In the genomic region with DNA sequence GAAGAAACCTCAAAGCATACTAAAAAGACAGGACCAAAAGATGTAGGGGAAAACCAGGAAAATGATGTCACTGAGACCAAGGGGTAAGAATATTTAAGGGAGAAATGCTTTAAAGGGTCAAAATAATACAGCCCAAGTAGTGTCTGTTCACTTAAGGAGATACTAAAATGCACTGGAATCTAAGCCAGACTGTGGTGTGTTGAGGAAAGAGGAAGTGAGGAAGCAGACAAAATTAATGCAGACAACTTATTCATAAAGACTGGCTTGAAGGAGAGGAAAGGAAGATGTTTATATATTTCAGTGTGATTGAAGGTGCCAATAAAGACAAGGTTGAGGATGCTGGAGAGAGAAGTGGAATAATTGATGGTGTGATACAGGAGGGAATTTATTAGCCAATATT, we compare ENCODE assay signal across 1 cellular context.
TF ChIP-seq lines count a peak whose summit lies in the region.

No MANE protein-coding gene starts in this region.

TF ChIP-seq in SK-N-SH, 30 proteins besides CTCF, POLR2A, EP300 and RAD21 (continued from another document):
- no peak for TF ChIP-seq REST (IDR thresholded peaks at IDR 0.05; ENCODE audit: low read depth, low read length)
- no peak for TF ChIP-seq NRF1 (IDR thresholded peaks at IDR 0.05; ENCODE audit: low read depth, low read length)
- TF ChIP-seq TAF1 (IDR thresholded peaks at IDR 0.05; ENCODE audit: borderline replicate concordance, low read depth, low read length): no peak
- TF ChIP-seq EZH2phosphoT487 (IDR thresholded peaks at IDR 0.05; ENCODE audit: borderline replicate concordance, low read depth): no peak
- TF ChIP-seq RXRA (IDR thresholded peaks at IDR 0.05; ENCODE audit: borderline replicate concordance, low read depth): no peak
- TF ChIP-seq, protein P1, sequence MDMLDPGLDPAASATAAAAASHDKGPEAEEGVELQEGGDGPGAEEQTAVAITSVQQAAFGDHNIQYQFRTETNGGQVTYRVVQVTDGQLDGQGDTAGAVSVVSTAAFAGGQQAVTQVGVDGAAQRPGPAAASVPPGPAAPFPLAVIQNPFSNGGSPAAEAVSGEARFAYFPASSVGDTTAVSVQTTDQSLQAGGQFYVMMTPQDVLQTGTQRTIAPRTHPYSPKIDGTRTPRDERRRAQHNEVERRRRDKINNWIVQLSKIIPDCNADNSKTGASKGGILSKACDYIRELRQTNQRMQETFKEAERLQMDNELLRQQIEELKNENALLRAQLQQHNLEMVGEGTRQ (IDR thresholded peaks at IDR 0.05; ENCODE audit: borderline replicate concordance, low read depth, low read length): no peak
- TF ChIP-seq FOXJ3 (CRISPR knock-in tag; IDR thresholded peaks at IDR 0.05): no peak
- TF ChIP-seq, protein P2, sequence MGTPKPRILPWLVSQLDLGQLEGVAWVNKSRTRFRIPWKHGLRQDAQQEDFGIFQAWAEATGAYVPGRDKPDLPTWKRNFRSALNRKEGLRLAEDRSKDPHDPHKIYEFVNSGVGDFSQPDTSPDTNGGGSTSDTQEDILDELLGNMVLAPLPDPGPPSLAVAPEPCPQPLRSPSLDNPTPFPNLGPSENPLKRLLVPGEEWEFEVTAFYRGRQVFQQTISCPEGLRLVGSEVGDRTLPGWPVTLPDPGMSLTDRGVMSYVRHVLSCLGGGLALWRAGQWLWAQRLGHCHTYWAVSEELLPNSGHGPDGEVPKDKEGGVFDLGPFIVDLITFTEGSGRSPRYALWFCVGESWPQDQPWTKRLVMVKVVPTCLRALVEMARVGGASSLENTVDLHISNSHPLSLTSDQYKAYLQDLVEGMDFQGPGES (IDR thresholded peaks at IDR 0.05; ENCODE audit: low read depth, low read length): no peak
- TF ChIP-seq JUND (IDR thresholded peaks at IDR 0.05): no peak
- TF ChIP-seq FOSL2 (IDR thresholded peaks at IDR 0.05; ENCODE audit: borderline replicate concordance, low read depth): no peak
- TF ChIP-seq NFIC (IDR thresholded peaks at IDR 0.05; ENCODE audit: borderline replicate concordance): no peak
- no peak for TF ChIP-seq RFX5 (IDR thresholded peaks at IDR 0.05; ENCODE audit: low read length)
- TF ChIP-seq CHD2 (IDR thresholded peaks at IDR 0.05; ENCODE audit: low read length, partially characterized antibody): no peak
- TF ChIP-seq SIN3A (IDR thresholded peaks at IDR 0.05; ENCODE audit: borderline replicate concordance, low read depth, low read length): no peak
- TF ChIP-seq GABPA (IDR thresholded peaks at IDR 0.05; ENCODE audit: low read depth): no peak
- no peak for TF ChIP-seq TCF12 (IDR thresholded peaks at IDR 0.05)
